ENCODE assay signal across 25 cellular contexts in the genomic region with DNA sequence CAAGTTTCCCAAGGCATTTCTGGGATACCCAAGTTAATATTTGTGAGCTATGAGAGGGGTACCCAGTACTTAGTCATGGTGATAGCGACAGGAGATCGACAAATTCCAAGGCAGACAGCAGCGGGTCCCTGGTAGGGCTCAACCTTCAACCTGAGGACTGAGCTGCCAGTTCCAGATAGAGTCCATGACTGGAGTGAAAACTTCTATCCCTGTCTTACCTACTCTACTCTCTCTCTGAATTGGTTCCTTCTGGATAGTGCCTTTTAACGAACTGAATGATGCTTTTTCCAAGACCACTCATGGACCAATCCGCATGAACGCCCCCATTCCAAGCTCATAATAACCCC.
"Had no signal": no experiment of that assay in that cellular context is flagged by ENCODE, and none has a peak within 500 bp of the region (broad histone marks: within the 10 kb centered on the region; RNA-seq: fewer than 3 reads in every experiment).

No MANE protein-coding gene starts in this region.

- H3K27ac ChIP-seq: coronary artery, esophagus squamous epithelium, neutrophil, pancreas, stomach, thyroid gland had no signal

- H3K9me3 ChIP-seq: pancreas, thyroid gland had no signal

- H3K27me3 Mint-ChIP-seq: natural killer cell treated with Interleukin-12 subunit alpha and Interleukin-12 subunit beta and Interleukin-15 and Interleukin-18, amount 100 ng/mL, for 72 hours had no signal

- H3K36me3 Mint-ChIP-seq: memory B cell; stimulated activated effector memory CD8-positive, alpha-beta T cell treated with anti-CD3 and anti-CD28 coated beads, Interleukin-12 subunit alpha, Interleukin-12 subunit beta, amount 100 ng/mL, for 72 hours had no signal

- H3K4me3 ChIP-seq: coronary artery, esophagus squamous epithelium, lung, pancreas, smooth muscle cell, stomach, thyroid gland had no signal

- H3K36me3 ChIP-seq: esophagus squamous epithelium, neutrophil, pancreas, stomach, thyroid gland had no signal

- H3K27me3 ChIP-seq: esophagus squamous epithelium, neutrophil, pancreas, stomach, thyroid gland had no signal

- DNase-seq: dermis blood vessel endothelial cell; effector memory CD4-positive, alpha-beta T cell; esophagus squamous epithelium; hypothalamus; immature natural killer cell; islet precursor cell; kidney glomerular epithelial cell; left colon; left ventricle myocardium superior; pancreas; stimulated activated CD4-positive, alpha-beta T cell treated with anti-CD3 and anti-CD28 coated beads, Interleukin-12 subunit alpha, Interleukin-12 subunit beta, amount 100 ng/mL, for 4 hours; stimulated activated CD4-positive, alpha-beta T cell treated with anti-CD3 and anti-CD28 coated beads, Interleukin-1b, Interleukin-23, amount 100 ng/mL, for 48 hours; stimulated activated CD4-positive, alpha-beta T cell treated with anti-CD3 and anti-CD28 coated beads, Interleukin-4, amount 100 ng/mL, for 24 hours; stimulated activated naive CD4-positive, alpha-beta T cell treated with Interleukin-2 at 50 U/mL for 16 hours; stomach; thyroid gland had no signal

- ATAC-seq: left colon; left ventricle myocardium superior; natural killer cell treated with Interleukin-12 subunit alpha and Interleukin-12 subunit beta and Interleukin-15 and Interleukin-18, amount 100 ng/mL, for 72 hours; pancreas; sciatic nerve; stimulated activated effector memory CD8-positive, alpha-beta T cell treated with anti-CD3 and anti-CD28 coated beads, Interleukin-12 subunit alpha, Interleukin-12 subunit beta, amount 100 ng/mL, for 72 hours had no signal

- H3K4me3 Mint-ChIP-seq: immature natural killer cell; memory B cell; natural killer cell treated with Interleukin-12 subunit alpha and Interleukin-12 subunit beta and Interleukin-15 and Interleukin-18, amount 100 ng/mL, for 72 hours; neural crest cell; stimulated activated effector memory CD8-positive, alpha-beta T cell treated with anti-CD3 and anti-CD28 coated beads, Interleukin-12 subunit alpha, Interleukin-12 subunit beta, amount 100 ng/mL, for 72 hours had no signal

- H3K4me2 ChIP-seq: smooth muscle cell had no signal

- H3K4me1 Mint-ChIP-seq: immature natural killer cell; memory B cell; neural crest cell; stimulated activated effector memory CD8-positive, alpha-beta T cell treated with anti-CD3 and anti-CD28 coated beads, Interleukin-12 subunit alpha, Interleukin-12 subunit beta, amount 100 ng/mL, for 72 hours had no signal

- H3K4me1 ChIP-seq: esophagus squamous epithelium, pancreas, stomach, thyroid gland had no signal

- H3K27ac Mint-ChIP-seq: immature natural killer cell; memory B cell; natural killer cell treated with Interleukin-12 subunit alpha and Interleukin-12 subunit beta and Interleukin-15 and Interleukin-18, amount 100 ng/mL, for 72 hours; stimulated activated effector memory CD8-positive, alpha-beta T cell treated with anti-CD3 and anti-CD28 coated beads, Interleukin-12 subunit alpha, Interleukin-12 subunit beta, amount 100 ng/mL, for 72 hours had no signal
